Comparison of ENCODE assay signal across 26 cellular contexts in genomic region chr4:180527993-180528392, GRCh38.
"Had no signal": no experiment of that assay in that cellular context is flagged by ENCODE, and none has a peak within 500 bp of the region (broad histone marks: within the 10 kb centered on the region; RNA-seq: fewer than 3 reads in every experiment).

No MANE protein-coding gene starts in this region.

- H3K9me3 ChIP-seq: ascending aorta, esophagus squamous epithelium had no signal

- ATAC-seq: activated CD4-positive, alpha-beta T cell treated with anti-CD3 and anti-CD28 coated beads for 36 hours; activated CD4-positive, CD25-positive, alpha-beta regulatory T cell treated with anti-CD3 and anti-CD28 coated beads, Interleukin-2, amount 50 U/mL, for 24 hours; activated CD8-positive, alpha-beta memory T cell treated with anti-CD3 and anti-CD28 coated beads, Interleukin-2, amount 10 ng/mL, durations not matched to agents 7 days and 5 days; activated CD8-positive, alpha-beta T cell treated with anti-CD3 and anti-CD28 coated beads, Interleukin-2, amount 10 ng/mL, durations not matched to agents 7 days and 5 days; activated naive CD8-positive, alpha-beta T cell treated with anti-CD3 and anti-CD28 coated beads, Interleukin-2, amount 50 U/mL, for 24 hours; effector memory CD8-positive, alpha-beta T cell; T-helper 17 cell had no signal

- H3K36me3 ChIP-seq: ascending aorta, esophagus squamous epithelium, WERI-Rb-1 had no signal

- H3K4me3 ChIP-seq: ascending aorta, esophagus squamous epithelium had no signal

- H3K4me1 ChIP-seq: ascending aorta, esophagus squamous epithelium had no signal

- H3K27ac ChIP-seq: ascending aorta, epithelial cell of prostate, esophagus squamous epithelium, WERI-Rb-1 had no signal

- DNase-seq: activated B cell treated with CpG ODN at 0.5 μM for 24 hours; activated CD4-positive, alpha-beta memory T cell treated with anti-CD3 and anti-CD28 coated beads for 36 hours; activated CD4-positive, alpha-beta T cell treated with anti-CD3 and anti-CD28 coated beads for 36 hours; activated CD4-positive, alpha-beta T cell treated with anti-CD3 and anti-CD28 coated beads, Interleukin-2, amount 10 ng/mL, durations not matched to agents 24 days and 14 days; activated CD8-positive, alpha-beta memory T cell treated with anti-CD3 and anti-CD28 coated beads, Interleukin-2, amount 10 ng/mL, durations not matched to agents 7 days and 5 days; activated CD8-positive, alpha-beta memory T cell treated with anti-CD3 and anti-CD28 coated beads, Interleukin-2, amount 50 U/mL, for 4 hours; activated CD8-positive, alpha-beta T cell treated with anti-CD3 and anti-CD28 coated beads, Interleukin-2, amount 10 ng/mL, durations not matched to agents 7 days and 5 days; activated effector memory CD4-positive, alpha-beta T cell treated with anti-CD3 and anti-CD28 coated beads, Interleukin-2, amount 50 U/mL, for 16 hours; activated naive CD4-positive, alpha-beta T cell treated with anti-CD3 and anti-CD28 coated beads for 36 hours; activated naive CD8-positive, alpha-beta T cell treated with anti-CD3 and anti-CD28 coated beads for 36 hours; activated naive CD8-positive, alpha-beta T cell treated with anti-CD3 and anti-CD28 coated beads, Interleukin-2, amount 50 U/mL, for 24 hours; activated T-cell treated with anti-CD3 and anti-CD28 coated beads, Interleukin-2, amount 50 U/mL, for 1 hour; activated T-cell treated with anti-CD3 and anti-CD28 coated beads, Interleukin-2, amount 50 U/mL, for 48 hours; cortex of kidney; dermis blood vessel endothelial cell; effector CD4-positive, alpha-beta T cell; effector memory CD8-positive, alpha-beta T cell; esophagus squamous epithelium; head of caudate nucleus; hippocampal formation; T-helper 17 cell; T1000; WERI-Rb-1 had no signal

- H3K27me3 ChIP-seq: ascending aorta, esophagus squamous epithelium had no signal
